In genomic region chr12:31772186-31772585, GRCh38 we compare ENCODE assay signal across 28 cellular contexts.
"Had no signal": no experiment of that assay in that cellular context is flagged by ENCODE, and none has a peak within 500 bp of the region (broad histone marks: within the 10 kb centered on the region; RNA-seq: fewer than 3 reads in every experiment).

No MANE protein-coding gene starts in this region.

- H3K27ac ChIP-seq: left lung, neutrophil, skin epidermis, tibial nerve, uterus, VCaP had no signal

- DNase-seq: activated CD4-positive, alpha-beta T cell treated with anti-CD3 and anti-CD28 coated beads for 1 hour; activated CD4-positive, alpha-beta T cell treated with anti-CD3 and anti-CD28 coated beads, Interleukin-2, amount 10 ng/mL, durations not matched to agents 7 days and 5 days; activated CD8-positive, alpha-beta T cell treated with anti-CD3 and anti-CD28 coated beads, Interleukin-2, amount 10 ng/mL, durations not matched to agents 7 days and 5 days; activated effector memory CD4-positive, alpha-beta T cell treated with anti-CD3 and anti-CD28 coated beads, Interleukin-2, amount 50 U/mL, for 16 hours; activated naive CD4-positive, alpha-beta T cell treated with anti-CD3 and anti-CD28 coated beads for 36 hours; activated naive CD8-positive, alpha-beta T cell treated with anti-CD3 and anti-CD28 coated beads, Interleukin-2, amount 10 ng/mL, durations not matched to agents 7 days and 5 days; amniotic stem cell; central memory CD4-positive, alpha-beta T cell; foreskin melanocyte; left lung; naive B cell; nephron progenitor cell; stimulated activated CD4-positive, alpha-beta T cell treated with anti-CD3 and anti-CD28 coated beads, Interleukin-1b, Interleukin-23, amount 100 ng/mL, for 48 hours; stimulated activated CD4-positive, alpha-beta T cell treated with anti-CD3 and anti-CD28 coated beads, Interleukin-4, amount 100 ng/mL, for 4 hours; stimulated activated CD8-positive, alpha-beta memory T cell treated with anti-CD3 and anti-CD28 coated beads, Interleukin-4, amount 100 ng/mL, for 48 hours; stimulated activated naive CD4-positive, alpha-beta T cell; SW 1271; T-helper 9 cell; uterus had no signal

- H3K9me3 Mint-ChIP-seq: T-helper 1 cell treated with Interleukin-12 subunit alpha and Interleukin-12 subunit beta and Interleukin-4 antibody, amounts not matched to agents 30 μg/mL and 1 μg/mL, for 36 hours had no signal

- H3K36me3 ChIP-seq: left lung, neutrophil, tibial nerve, uterus had no signal

- H3K27me3 Mint-ChIP-seq: activated CD4-positive, alpha-beta T cell treated with anti-CD3 and anti-CD28 coated beads, Interleukin-2, amount 10 ng/mL, durations not matched to agents 7 days and 5 days; activated naive CD8-positive, alpha-beta T cell treated with anti-CD3 and anti-CD28 coated beads, Interleukin-2, amount 10 ng/mL, durations not matched to agents 7 days and 5 days; naive B cell had no signal

- H3K4me3 Mint-ChIP-seq: activated CD4-positive, alpha-beta T cell treated with anti-CD3 and anti-CD28 coated beads, Interleukin-2, amount 10 ng/mL, durations not matched to agents 7 days and 5 days; activated CD8-positive, alpha-beta T cell treated with anti-CD3 and anti-CD28 coated beads, Interleukin-2, amount 10 ng/mL, durations not matched to agents 7 days and 5 days; activated naive CD4-positive, alpha-beta T cell treated with anti-CD3 and anti-CD28 coated beads for 36 hours; activated naive CD8-positive, alpha-beta T cell treated with anti-CD3 and anti-CD28 coated beads, Interleukin-2, amount 10 ng/mL, durations not matched to agents 7 days and 5 days; naive B cell; T-helper 1 cell treated with Interleukin-12 subunit alpha and Interleukin-12 subunit beta and Interleukin-4 antibody, amounts not matched to agents 30 μg/mL and 1 μg/mL, for 36 hours had no signal

- H3K4me3 ChIP-seq: left lung, lung, skin epidermis, tibial nerve, uterus had no signal

- H3K27me3 ChIP-seq: left lung, neutrophil, tibial nerve, uterus had no signal

- H3K27ac Mint-ChIP-seq: activated CD4-positive, alpha-beta T cell treated with anti-CD3 and anti-CD28 coated beads, Interleukin-2, amount 10 ng/mL, durations not matched to agents 7 days and 5 days; activated CD8-positive, alpha-beta T cell treated with anti-CD3 and anti-CD28 coated beads, Interleukin-2, amount 10 ng/mL, durations not matched to agents 7 days and 5 days; activated naive CD4-positive, alpha-beta T cell treated with anti-CD3 and anti-CD28 coated beads for 36 hours; activated naive CD8-positive, alpha-beta T cell treated with anti-CD3 and anti-CD28 coated beads, Interleukin-2, amount 10 ng/mL, durations not matched to agents 7 days and 5 days; T-helper 1 cell treated with Interleukin-12 subunit alpha and Interleukin-12 subunit beta and Interleukin-4 antibody, amounts not matched to agents 30 μg/mL and 1 μg/mL, for 36 hours had no signal

- ATAC-seq: activated CD8-positive, alpha-beta T cell treated with anti-CD3 and anti-CD28 coated beads, Interleukin-2, amount 10 ng/mL, durations not matched to agents 7 days and 5 days; esophagus mucosa; left lung; sciatic nerve had no signal

- H3K4me1 ChIP-seq: tibial nerve, uterus had no signal

- FAIRE-seq: TTC549 had no signal

- H3K36me3 Mint-ChIP-seq: naive B cell had no signal

- H3K9me3 ChIP-seq: left lung, neutrophil, tibial nerve, uterus had no signal
